ENCODE assay signal across 28 cellular contexts in the genomic region with DNA sequence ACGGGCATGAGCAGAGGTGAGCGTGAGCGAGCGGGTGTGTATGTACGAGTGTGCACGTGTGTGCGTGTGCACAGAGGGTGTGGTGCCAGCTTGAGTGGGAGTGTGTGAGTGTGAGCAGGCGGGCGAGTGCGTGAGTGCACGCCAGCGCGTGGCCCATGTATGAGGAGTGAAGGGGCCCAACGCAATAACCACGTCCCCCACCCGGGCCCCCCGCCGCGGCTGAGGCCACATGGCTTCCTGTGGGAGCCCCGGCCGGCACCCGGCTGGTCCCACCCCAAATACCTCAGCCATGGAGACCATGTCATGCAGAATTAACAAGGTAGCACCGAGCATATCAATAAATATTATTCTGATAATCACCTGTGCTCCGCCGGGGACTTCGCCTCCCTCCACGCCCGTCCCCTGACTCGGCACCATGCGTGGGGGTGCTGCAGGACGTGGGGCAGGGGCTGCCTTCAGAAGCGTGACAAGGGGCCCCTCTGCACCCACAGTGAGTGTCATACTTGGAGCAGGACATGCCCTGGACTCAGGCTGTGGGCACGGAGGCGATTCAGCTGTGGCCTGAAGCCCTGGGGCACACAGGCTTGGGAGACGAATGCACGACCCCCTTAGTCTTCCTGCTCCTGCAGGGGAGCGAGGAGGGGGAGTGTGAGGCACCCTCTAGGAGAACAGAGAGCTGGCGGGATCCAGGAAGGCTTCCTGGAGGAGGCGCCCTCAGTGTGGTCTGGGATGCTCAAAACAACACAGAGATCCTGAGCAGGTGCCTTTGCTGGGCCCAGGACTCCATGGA. TPM values are rescaled to one million over a fixed set of nuclear protein-coding genes. Genes with fewer than 3 reads are reported as not detected.
A peak's percentile ranks its signal among the peaks of the same experiment; 100 is the strongest.
DNase-seq lines count a peak whose midpoint lies in the region; ATAC-seq, FAIRE-seq and TF ChIP-seq lines count a peak whose summit lies in the region.
"Had no signal": no experiment of that assay in that cellular context is flagged by ENCODE, and none has a peak within 500 bp of the region (broad histone marks: within the 10 kb centered on the region; RNA-seq: fewer than 3 reads in every experiment).

No MANE protein-coding gene starts in this region.

- H3K9me3 ChIP-seq in right cardiac atrium (ENCODE audit: control insufficient read depth, low read length) (no peaks in the 10 kb centered on the region), left ventricle myocardium inferior (replicated peaks) (no peaks in the 10 kb centered on the region), GM12878 (replicated peaks; ENCODE audit: control insufficient read depth, insufficient read depth, low read length) (no peaks in the 10 kb centered on the region), uterus (no peaks in the 10 kb centered on the region)
- H3K9me3 ChIP-seq: colonic mucosa, Peyer's patch, suprapubic skin had no signal

- RAD21 ChIA-PET in GM12878 (lab: Charles Lee; ENCODE audit: unreplicated experiment) = no interaction called here

- H3K27ac Mint-ChIP-seq in neural crest cell (ENCODE audit: unreplicated experiment) = peak overlapping the region; percentile 92
- H3K27ac Mint-ChIP-seq: activated B cell treated with CpG ODN at 0.5 μM for 24 hours; activated CD4-positive, alpha-beta T cell treated with anti-CD3 and anti-CD28 coated beads, Interleukin-2, amount 10 ng/mL, durations not matched to agents 7 days and 5 days; activated naive CD8-positive, alpha-beta T cell; stimulated activated memory B cell treated with anti-CD40 and anti-IgM and Interleukin-4, amounts not matched to agents 10 μg/mL and 1 μg/mL and 100 μg/mL, for 72 hours had no signal

- WGBS in right cardiac atrium = 79% methylated on average over 39 of the region's 39 CpGs
- 20% methylated on average over 39 of the region's 39 CpGs for WGBS in GM12878 (ENCODE audit: insufficient coverage, insufficient replicate concordance, low lambda C conversion rate, missing lambda C conversion rate)

- H3K9me3 Mint-ChIP-seq in neural crest cell = no peaks in the 10 kb centered on the region
- H3K9me3 Mint-ChIP-seq: activated B cell treated with CpG ODN at 0.5 μM for 24 hours; activated CD4-positive, alpha-beta T cell treated with anti-CD3 and anti-CD28 coated beads, Interleukin-2, amount 10 ng/mL, durations not matched to agents 7 days and 5 days; stimulated activated memory B cell treated with anti-CD40 and anti-IgM and Interleukin-4, amounts not matched to agents 10 μg/mL and 1 μg/mL and 100 μg/mL, for 72 hours had no signal

- TF ChIP-seq EP300 in GM12878 (IDR thresholded peaks at IDR 0.05; ENCODE audit: borderline replicate concordance in 1 of 2, control insufficient read depth in 1 of 2, low read depth in 2 of 2, low read length in 2 of 2) = no peak

- no peak overlapping the region for H3K4me2 ChIP-seq in GM12878 (ENCODE audit: control insufficient read depth, insufficient read depth)
- H3K4me2 ChIP-seq: KMS-11 had no signal

- H3K27ac ChIP-seq in right cardiac atrium (ENCODE audit: low read length) = no peak overlapping the region
- no peak overlapping the region for H3K27ac ChIP-seq in left ventricle myocardium inferior (replicated peaks)
- no peak overlapping the region for H3K27ac ChIP-seq in GM12878 (ENCODE audit: control insufficient read depth, insufficient read depth)
- no peak overlapping the region for H3K27ac ChIP-seq in uterus
- H3K27ac ChIP-seq: colonic mucosa, epithelial cell of prostate, KMS-11, Peyer's patch, suprapubic skin had no signal

- DNase-seq in right cardiac atrium (peak in 2 of 3 donors; percentile 48 to 54), left ventricle myocardium inferior (no peak), GM12878 (ENCODE audit: low read depth, low spot score) (no peak), neural crest cell (ENCODE audit: low read depth, low spot score) (no peak), uterus (no peak), GM13976 (ENCODE audit: low spot score) (no peak), NCI-H510A (lab: John Stamatoyannopoulos, UW) (no peak)
- DNase-seq: activated CD4-positive, alpha-beta T cell treated with anti-CD3 and anti-CD28 coated beads, Interleukin-2, amount 10 ng/mL, durations not matched to agents 7 days and 5 days; activated effector memory CD4-positive, alpha-beta T cell treated with Interleukin-2 at 50 U/mL for 16 hours; activated T-cell treated with anti-CD3 and anti-CD28 coated beads, Interleukin-2, amount 50 U/mL, for 1 hour; AML-193; colonic mucosa; DMS 273 treated with DMSO at 0.1 percent for 48 hours; effector CD8-positive, alpha-beta T cell; MM.1S; NCI-H2029; NCI-H2227 treated with DMSO at 0.1 percent for 48 hours had no signal

- H3K4me1 ChIP-seq in right cardiac atrium (ENCODE audit: control insufficient read depth, insufficient read depth, low read length) = peaks cover 2% of the 10 kb centered on the region
- peaks cover 25% of the 10 kb centered on the region for H3K4me1 ChIP-seq in left ventricle myocardium inferior
- H3K4me1 ChIP-seq in GM12878 (ENCODE audit: control insufficient read depth, insufficient read depth, low read length) = peaks cover 4% of the 10 kb centered on the region
- H3K4me1 ChIP-seq in uterus = peaks cover 0 to 5% of the 10 kb centered on the region in 2 donors

- no peak overlapping the region for H3K9ac ChIP-seq in GM12878 (ENCODE audit: control insufficient read depth, insufficient read depth, low read length)
- H3K9ac ChIP-seq: KMS-11 had no signal

- H3K4me3 Mint-ChIP-seq in neural crest cell = peak overlapping the region; percentile 49
- H3K4me3 Mint-ChIP-seq: activated B cell treated with CpG ODN at 0.5 μM for 24 hours; activated CD4-positive, alpha-beta T cell treated with anti-CD3 and anti-CD28 coated beads, Interleukin-2, amount 10 ng/mL, durations not matched to agents 7 days and 5 days; activated naive CD8-positive, alpha-beta T cell; stimulated activated memory B cell treated with anti-CD40 and anti-IgM and Interleukin-4, amounts not matched to agents 10 μg/mL and 1 μg/mL and 100 μg/mL, for 72 hours had no signal

- CTCF ChIA-PET in GM12878 (lab: Yijun Ruan, JAX) = no interaction called here

- in situ Hi-C loops in GM12878 (cut with MboI) = no loop called here
- in situ Hi-C loops in GM13976 (cut with MboI; ENCODE audit: low sequenced_read_pairs, unreplicated experiment) = no loop called here

- H3K4me3 ChIP-seq in right cardiac atrium (ENCODE audit: low read length) (no peak overlapping the region), left ventricle myocardium inferior (no peak overlapping the region), GM12878 (no peak overlapping the region), uterus (no peak overlapping the region)
- H3K4me3 ChIP-seq: colonic mucosa, Peyer's patch, suprapubic skin had no signal

- H3K36me3 ChIP-seq in left ventricle myocardium inferior (no peaks in the 10 kb centered on the region), GM12878 (ENCODE audit: control insufficient read depth in 2 of 2, insufficient read depth in 2 of 2, low read length in 1 of 2) (no peaks in the 10 kb centered on the region), uterus (no peaks in the 10 kb centered on the region)
- H3K36me3 ChIP-seq: colonic mucosa, Peyer's patch, suprapubic skin had no signal

- no TSS peak for BruUV-seq in GM12878 (replicated peaks; lab: Mats Ljungman, UMichigan)

- no peak overlapping the region for H2AFZ ChIP-seq in GM12878 (ENCODE audit: control insufficient read depth, low read depth, low read length)

- TF ChIP-seq CTCF in left ventricle myocardium inferior (IDR thresholded peaks at IDR 0.05; ENCODE audit: borderline replicate concordance) (no peak), GM12878 (IDR thresholded peaks at IDR 0.05 in 2 of 3, conservative IDR thresholded peaks at IDR 0.05 in 1 of 3; ENCODE audit: control insufficient read depth in 2 of 3, extremely low read depth in 1 of 3, insufficient read depth in 1 of 3, low read depth in 3 of 3, low read length in 3 of 3) (no peak), neural crest cell (conservative IDR thresholded peaks at IDR 0.05) (no peak), uterus (IDR thresholded peaks at IDR 0.05) (no peak), GM13976 (IDR thresholded peaks at IDR 0.05; ENCODE audit: borderline replicate concordance, control extremely low read depth, extremely low read depth, insufficient read depth, missing control alignments) (no peak)

- H3K79me2 ChIP-seq in GM12878 (ENCODE audit: control insufficient read depth, insufficient read depth, low read length) = no peaks in the 10 kb centered on the region

- FAIRE-seq in GM12878 (lab: Jason Lieb, UNC) = no peak
- FAIRE-seq: bronchial epithelial cell, H54, HTR-8/SVneo had no signal

- POLR2A ChIA-PET in GM12878 (lab: Charles Lee) = no interaction called here

- peaks cover 4% of the 10 kb centered on the region for H3K4me1 Mint-ChIP-seq in neural crest cell

- no peaks in the 10 kb centered on the region for H3K36me3 Mint-ChIP-seq in neural crest cell (ENCODE audit: low read depth)
- H3K36me3 Mint-ChIP-seq: activated naive CD8-positive, alpha-beta T cell; stimulated activated memory B cell treated with anti-CD40 and anti-IgM and Interleukin-4, amounts not matched to agents 10 μg/mL and 1 μg/mL and 100 μg/mL, for 72 hours had no signal

- no peaks in the 10 kb centered on the region for H4K20me1 ChIP-seq in GM12878 (ENCODE audit: control insufficient read depth, insufficient read depth)

- H3K27me3 ChIP-seq in right cardiac atrium (ENCODE audit: control insufficient read depth, insufficient read depth) = no peaks in the 10 kb centered on the region
- H3K27me3 ChIP-seq in left ventricle myocardium inferior (ENCODE audit: low read depth) = peaks cover 56% of the 10 kb centered on the region
- no peaks in the 10 kb centered on the region for H3K27me3 ChIP-seq in GM12878 (replicated peaks in 1 of 2; ENCODE audit: control insufficient read depth in 2 of 2, insufficient read depth in 2 of 2, low read length in 1 of 2)
- no peaks in the 10 kb centered on the region for H3K27me3 ChIP-seq in uterus
- H3K27me3 ChIP-seq: Peyer's patch had no signal

- ATAC-seq in right cardiac atrium (no peak), GM12878 (no peak), HG02981 (IDR thresholded peaks at IDR 0.05; ENCODE audit: unreplicated experiment) (no peak)
- ATAC-seq: stimulated activated memory B cell treated with anti-CD40 and anti-IgM and Interleukin-4, amounts not matched to agents 10 μg/mL and 1 μg/mL and 100 μg/mL, for 72 hours had no signal

- no peak for TF ChIP-seq RAD21 in GM12878 (IDR thresholded peaks at IDR 0.05; ENCODE audit: insufficient read depth, low read depth, low read length)

- SMC1A ChIA-PET in GM12878 (lab: Charles Lee; ENCODE audit: uncharacterized antibody, unreplicated experiment) = no interaction called here

- intact Hi-C loops in right cardiac atrium (cut with DNase I) = no loop called here
- intact Hi-C loops in left ventricle myocardium inferior (cut with micrococcal nuclease) = no loop called here
- intact Hi-C loops in GM12878 (cut with micrococcal nuclease; ENCODE audit: unreplicated experiment) = no loop called here
- intact Hi-C loops in uterus (cut with DNase I; ENCODE audit: low total_unique reads) = no loop called here

- TF ChIP-seq POLR2A in GM12878 (IDR thresholded peaks at IDR 0.05; ENCODE audit: low read depth, low read length) (no peak), uterus (IDR thresholded peaks at IDR 0.05) (no peak)

- no peaks in the 10 kb centered on the region for H3K27me3 Mint-ChIP-seq in neural crest cell (ENCODE audit: low read depth)
- H3K27me3 Mint-ChIP-seq: activated CD4-positive, alpha-beta T cell treated with anti-CD3 and anti-CD28 coated beads, Interleukin-2, amount 10 ng/mL, durations not matched to agents 7 days and 5 days had no signal

RNA-seq across cellular contexts. Expression of a gene that starts 5.6 kb away (rescaled TPM):
- 10 to 100 TPM; 16.7 to 23.2 (median 20.7) TPM for total RNA-seq in right cardiac atrium
- 25.5 TPM for polyA plus RNA-seq in right cardiac atrium
- 21.0 TPM for total RNA-seq in left ventricle myocardium inferior
- 46.9 and 56.0 TPM in 2 replicates for total RNA-seq in GM12878 (2013; cell fraction: nucleolus; rRNA removed)
- 60.8 and 83.1 TPM in 2 replicates for total RNA-seq in GM12878 (2014; rRNA removed)
- 15.6 and 18.4 TPM in 2 replicates for total RNA-seq in GM12878 (2014; rRNA removed; fragmentation: Illumina TruSeq; extraction: Trizol)
- total RNA-seq in GM12878 (2021) = 111 and 116 TPM in 2 replicates
- polyA plus RNA-seq in GM12878 (2011; ENCODE audit: low read depth) = 24.6 TPM
- polyA plus RNA-seq in GM12878 (2011; rRNA removed) = 15.5 and 33.0 TPM in 2 replicates
- 51.3 and 72.8 TPM in 2 replicates for polyA plus RNA-seq in GM12878 (2011; cell fraction: cytosol; rRNA removed)
- polyA plus RNA-seq in GM12878 (2011; cell fraction: nucleus; rRNA removed) = 268 and 321 TPM in 2 replicates
- 77.8 and 82.8 TPM in 2 replicates for polyA plus RNA-seq in GM12878 (2012)
- 0.93 and 9.0 TPM in 2 replicates for polyA plus RNA-seq in GM12878 (2014; fragmentation: Illumina TruSeq; extraction: Trizol)
- 1 to 10 TPM in 1 of 2 experiments, under 1 TPM in 1; 0.43 to 2.2 TPM for polyA plus RNA-seq in GM12878 (2014; fragmentation: Nextera tagmentation; extraction: Ambion mirVana)
- polyA plus RNA-seq in GM12878 (2014; rRNA removed) = 106 and 125 TPM in 2 replicates
- polyA plus RNA-seq in GM12878 (2016; fragmentation: Nextera tagmentation; extraction: Ambion mirVana) = 100 to 1,000 TPM in 1 of 2 experiments, 10 to 100 TPM in 1; 93.4 to 109 TPM
- 19.8 and 41.7 TPM in 2 replicates for polyA minus RNA-seq in GM12878 (2011; rRNA and poly(A)+ RNA removed)
- polyA minus RNA-seq in GM12878 (2011; cell fraction: cytosol; rRNA and poly(A)+ RNA removed) = 20.7 and 20.9 TPM in 2 replicates
- polyA minus RNA-seq in GM12878 (2011; cell fraction: nucleus; rRNA and poly(A)+ RNA removed) = 23.6 and 31.1 TPM in 2 replicates
- total RNA-seq in neural crest cell = 45.7 and 46.9 TPM in 2 replicates
- total RNA-seq in uterus = 10 to 100 TPM in 3 of 4 donors, 1 to 10 TPM in 1; 9.5 to 37.3 (median 15.0) TPM

RNA-seq across cellular contexts. Expression of a gene that starts 9.6 kb away (rescaled TPM):
- 1 to 10 TPM in 2 of 4 donors, under 1 TPM in 2; 0.43 to 2.1 (median 1.3) TPM for total RNA-seq in right cardiac atrium
- 0.68 TPM for polyA plus RNA-seq in right cardiac atrium
- total RNA-seq in left ventricle myocardium inferior = 0.58 TPM
- total RNA-seq in GM12878 (2013; cell fraction: nucleolus; rRNA removed) = 0.35 and 0.44 TPM in 2 replicates
- 0.17 TPM in 1 of 2 replicates, not detected in the other for total RNA-seq in GM12878 (2014; rRNA removed)
- 0.04 TPM in 1 of 2 replicates, not detected in the other for total RNA-seq in GM12878 (2014; rRNA removed; fragmentation: Illumina TruSeq; extraction: Trizol)
- total RNA-seq in GM12878 (2021) = 0.32 and 0.44 TPM in 2 replicates
- polyA plus RNA-seq in GM12878 (2011; ENCODE audit: low read depth) = 0.18 TPM
- polyA plus RNA-seq in GM12878 (2011; rRNA removed) = 0.04 TPM in 1 of 2 replicates, not detected in the other
- 0.07 and 0.08 TPM in 2 replicates for polyA plus RNA-seq in GM12878 (2011; cell fraction: cytosol; rRNA removed)
- 0.63 and 0.73 TPM in 2 replicates for polyA plus RNA-seq in GM12878 (2011; cell fraction: nucleus; rRNA removed)
- 0.80 TPM in 2 replicates for polyA plus RNA-seq in GM12878 (2012)
- polyA plus RNA-seq in GM12878 (2014; fragmentation: Illumina TruSeq; extraction: Trizol) = not detected in 2 replicates
- polyA plus RNA-seq in GM12878 (2014; fragmentation: Nextera tagmentation; extraction: Ambion mirVana) = not detected
- 0.19 and 0.37 TPM in 2 replicates for polyA plus RNA-seq in GM12878 (2014; rRNA removed)
- polyA plus RNA-seq in GM12878 (2016; fragmentation: Nextera tagmentation; extraction: Ambion mirVana) = not detected
- 0.15 TPM in 1 of 2 replicates, not detected in the other for polyA minus RNA-seq in GM12878 (2011; rRNA and poly(A)+ RNA removed)
- 0.31 TPM in 1 of 2 replicates, not detected in the other for polyA minus RNA-seq in GM12878 (2011; cell fraction: cytosol; rRNA and poly(A)+ RNA removed)
- not detected in 2 replicates for polyA minus RNA-seq in GM12878 (2011; cell fraction: nucleus; rRNA and poly(A)+ RNA removed)
- 2.5 and 3.0 TPM in 2 replicates for total RNA-seq in neural crest cell
- total RNA-seq in uterus = under 1 TPM in 2 of 4 donors, not detected in 2; 0.35 to 0.43 TPM
- total RNA-seq: colonic mucosa had no signal

RNA-seq across cellular contexts. Expression of a gene that starts 20.7 kb away (rescaled TPM):
- total RNA-seq in right cardiac atrium (10 to 100 TPM; 14.6 to 16.3 (median 15.3) TPM), left ventricle myocardium inferior (15.0 TPM), GM12878 (2014; rRNA removed) (19.8 and 23.3 TPM in 2 replicates), GM12878 (2014; rRNA removed; fragmentation: Illumina TruSeq; extraction: Trizol) (4.1 and 4.3 TPM in 2 replicates), GM12878 (2021) (18.1 and 21.7 TPM in 2 replicates), neural crest cell (24.3 and 24.5 TPM in 2 replicates), uterus (10 to 100 TPM in 2 of 4 donors, 1 to 10 TPM in 2; 1.5 to 22.1 (median 10.0) TPM)
- polyA plus RNA-seq in right cardiac atrium (17.1 TPM), GM12878 (2011; rRNA removed) (3.2 and 7.6 TPM in 2 replicates), GM12878 (2014; fragmentation: Illumina TruSeq; extraction: Trizol) (0.16 and 2.4 TPM in 2 replicates), GM12878 (2014; fragmentation: Nextera tagmentation; extraction: Ambion mirVana) (1 to 10 TPM in 1 of 2 experiments, under 1 TPM in 1; 0.42 to 1.4 TPM), GM12878 (2014; rRNA removed) (20.3 and 28.2 TPM in 2 replicates), GM12878 (2016; fragmentation: Nextera tagmentation; extraction: Ambion mirVana) (1 to 10 TPM; 2.1 to 2.3 TPM)
- 8.6 and 12.9 TPM in 2 replicates for total RNA-seq in GM12878 (2013; cell fraction: nucleolus; rRNA removed)
- 4.5 TPM for polyA plus RNA-seq in GM12878 (2011; ENCODE audit: low read depth)
- 13.6 and 22.1 TPM in 2 replicates for polyA plus RNA-seq in GM12878 (2011; cell fraction: cytosol; rRNA removed)
- polyA plus RNA-seq in GM12878 (2011; cell fraction: nucleus; rRNA removed) = 54.5 and 73.7 TPM in 2 replicates
- polyA plus RNA-seq in GM12878 (2012) = 15.2 and 16.0 TPM in 2 replicates
- 5.2 and 11.2 TPM in 2 replicates for polyA minus RNA-seq in GM12878 (2011; rRNA and poly(A)+ RNA removed)
- polyA minus RNA-seq in GM12878 (2011; cell fraction: cytosol; rRNA and poly(A)+ RNA removed) = 3.5 and 3.7 TPM in 2 replicates
- 5.3 and 7.7 TPM in 2 replicates for polyA minus RNA-seq in GM12878 (2011; cell fraction: nucleus; rRNA and poly(A)+ RNA removed)

Comparison
In these comparisons a context has a peak if more than half of its experiments do, and no peak if none do; other contexts are left out.
1. DNase-seq: peak in right cardiac atrium (2 of 3); none in left ventricle myocardium inferior (single experiment), GM12878 (single experiment), neural crest cell (single experiment), uterus (0 of 2), GM13976 (single experiment) and NCI-H510A (single experiment).